30 cellular contexts compared by ENCODE assay signal in genomic region chr16:81528258-81528657, GRCh38.
DNase-seq lines count a peak whose midpoint lies in the region; ATAC-seq, FAIRE-seq and TF ChIP-seq lines count a peak whose summit lies in the region.
"Had no signal": no experiment of that assay in that cellular context is flagged by ENCODE, and none has a peak within 500 bp of the region (broad histone marks: within the 10 kb centered on the region; RNA-seq: fewer than 3 reads in every experiment).

No MANE protein-coding gene starts in this region.

- no peaks in the 10 kb centered on the region for H3K27me3 Mint-ChIP-seq in activated T-cell treated with anti-CD3 and anti-CD28 coated beads, Interleukin-2, amount 50 U/mL, for 72 hours (ENCODE audit: low read depth)
- no peaks in the 10 kb centered on the region for H3K27me3 Mint-ChIP-seq in activated T-cell treated with anti-CD3 and anti-CD28 coated beads, Interleukin-2, amount 50 U/mL, for 24 hours
- no peaks in the 10 kb centered on the region for H3K27me3 Mint-ChIP-seq in activated CD4-positive, alpha-beta T cell treated with anti-CD3 and anti-CD28 coated beads, Interleukin-2, amount 10 ng/mL, durations not matched to agents 24 days and 14 days
- H3K27me3 Mint-ChIP-seq: stimulated activated naive CD8-positive, alpha-beta T cell treated with anti-CD3 and anti-CD28 coated beads, Interleukin-15, Interleukin-2, amounts not matched to agents 100 ng/mL and 50 ng/mL, for 24 hours had no signal

- H3K4me1 Mint-ChIP-seq in activated T-cell treated with anti-CD3 and anti-CD28 coated beads, Interleukin-2, amount 50 U/mL, for 72 hours (ENCODE audit: low read depth): peaks cover 15% of the 10 kb centered on the region
- H3K4me1 Mint-ChIP-seq in activated T-cell treated with anti-CD3 and anti-CD28 coated beads, Interleukin-2, amount 50 U/mL, for 24 hours (ENCODE audit: low read depth): peaks cover 55% of the 10 kb centered on the region
- peaks cover 87% of the 10 kb centered on the region for H3K4me1 Mint-ChIP-seq in stimulated activated effector memory CD8-positive, alpha-beta T cell treated with anti-CD3 and anti-CD28 coated beads, Interleukin-12 subunit alpha, Interleukin-12 subunit beta, amount 100 ng/mL, for 72 hours
- H3K4me1 Mint-ChIP-seq in activated CD4-positive, alpha-beta T cell treated with anti-CD3 and anti-CD28 coated beads, Interleukin-2, amount 10 ng/mL, durations not matched to agents 24 days and 14 days: peaks cover 25% of the 10 kb centered on the region

- POLR2A ChIA-PET in K562 (lab: Yijun Ruan, JAX): interaction anchor here (3.1 kb wide), 1 partner anchor 12 kb away, joined by 15 read pairs; no protein-coding TSS in a partner anchor

- WGBS in K562 (ENCODE audit: insufficient coverage, low coverage, missing lambda C conversion rate): 53% methylated on average over 2 of the region's 2 CpGs

- CTCF ChIA-PET in K562 (lab: Yijun Ruan, JAX; ENCODE audit: low intra/inter-chr PET ratio): no interaction called here

- TF ChIP-seq POLR2A in K562 (conservative IDR thresholded peaks at IDR 0.05): no peak

- peaks cover 0 to 2% of the 10 kb centered on the region in 2 donors for H3K36me3 Mint-ChIP-seq in activated T-cell treated with anti-CD3 and anti-CD28 coated beads, Interleukin-2, amount 50 U/mL, for 72 hours (ENCODE audit: insufficient read depth in 2 of 2)
- H3K36me3 Mint-ChIP-seq in activated T-cell treated with anti-CD3 and anti-CD28 coated beads, Interleukin-2, amount 50 U/mL, for 24 hours (ENCODE audit: low read depth): peaks cover 13% of the 10 kb centered on the region
- H3K36me3 Mint-ChIP-seq in stimulated activated effector memory CD8-positive, alpha-beta T cell treated with anti-CD3 and anti-CD28 coated beads, Interleukin-12 subunit alpha, Interleukin-12 subunit beta, amount 100 ng/mL, for 72 hours: peaks cover 15% of the 10 kb centered on the region
- H3K36me3 Mint-ChIP-seq in activated CD4-positive, alpha-beta T cell treated with anti-CD3 and anti-CD28 coated beads, Interleukin-2, amount 10 ng/mL, durations not matched to agents 24 days and 14 days (ENCODE audit: low read depth): peaks cover 9% of the 10 kb centered on the region

- peak overlapping the region; percentile 36 for H3K27ac Mint-ChIP-seq in activated T-cell treated with anti-CD3 and anti-CD28 coated beads, Interleukin-2, amount 50 U/mL, for 72 hours
- H3K27ac Mint-ChIP-seq in activated T-cell treated with anti-CD3 and anti-CD28 coated beads, Interleukin-2, amount 50 U/mL, for 24 hours: no peak overlapping the region
- H3K27ac Mint-ChIP-seq in stimulated activated effector memory CD8-positive, alpha-beta T cell treated with anti-CD3 and anti-CD28 coated beads, Interleukin-12 subunit alpha, Interleukin-12 subunit beta, amount 100 ng/mL, for 72 hours: peak overlapping the region; percentile 73
- H3K27ac Mint-ChIP-seq in activated CD4-positive, alpha-beta T cell treated with anti-CD3 and anti-CD28 coated beads, Interleukin-2, amount 10 ng/mL, durations not matched to agents 24 days and 14 days: no peak overlapping the region
- H3K27ac Mint-ChIP-seq: stimulated activated naive CD8-positive, alpha-beta T cell treated with anti-CD3 and anti-CD28 coated beads, Interleukin-15, Interleukin-2, amounts not matched to agents 100 ng/mL and 50 ng/mL, for 24 hours had no signal

- H4K20me1 ChIP-seq in K562 (replicated peaks; ENCODE audit: control insufficient read depth, insufficient read depth, low read length): peaks cover 3% of the 10 kb centered on the region; the same call in 1 of the 2 replicates

- H3K36me3 ChIP-seq in K562 (ENCODE audit: control insufficient read depth, insufficient read depth, low read length) (peaks cover 7% of the 10 kb centered on the region; the same call in 1 of the 3 replicates), left ventricle myocardium inferior (no peaks in the 10 kb centered on the region)
- H3K36me3 ChIP-seq: adrenal gland, brain microvascular endothelial cell, esophagus muscularis mucosa, thyroid gland had no signal

- DNase-seq in activated T-cell treated with anti-CD3 and anti-CD28 coated beads, Interleukin-2, amount 50 U/mL, for 72 hours: no peak
- DNase-seq in activated T-cell treated with anti-CD3 and anti-CD28 coated beads, Interleukin-2, amount 50 U/mL, for 24 hours: no peak
- DNase-seq in K562 (ENCODE audit: extremely low read depth in 1 of 4, low spot score in 3 of 4): peak; percentile 55 to 60 (median 58)
- no peak for DNase-seq in foreskin keratinocyte
- no peak for DNase-seq in stimulated activated effector memory CD8-positive, alpha-beta T cell treated with anti-CD3 and anti-CD28 coated beads, Interleukin-12 subunit alpha, Interleukin-12 subunit beta, amount 100 ng/mL, for 72 hours (ENCODE audit: low spot score in 2 of 2)
- DNase-seq in left ventricle myocardium inferior: no peak
- DNase-seq in DMS53 treated with DMSO at 0.1 percent for 48 hours (lab: John Stamatoyannopoulos, UW; ENCODE audit: unreplicated experiment): no peak
- DNase-seq in activated CD4-positive, alpha-beta T cell treated with anti-CD3 and anti-CD28 coated beads, Interleukin-2, amount 10 ng/mL, durations not matched to agents 24 days and 14 days: no peak
- DNase-seq: activated naive CD4-positive, alpha-beta T cell; activated T-cell treated with anti-CD3 and anti-CD28 coated beads, Interleukin-2, amount 50 U/mL, for 1 hour; adrenal gland; brain microvascular endothelial cell; DMS153; effector CD4-positive, alpha-beta T cell; left colon; mesendoderm; NCI-H1417 treated with DMSO at 0.1 percent for 48 hours; NCI-H345; NCI-H748 treated with DMSO at 0.1 percent for 48 hours; occipital lobe; RPMI8226; thyroid gland had no signal

- TF ChIP-seq RAD21 in K562 (CRISPR knock-in tag; conservative IDR thresholded peaks at IDR 0.05 in 1 of 2, IDR thresholded peaks at IDR 0.05 in 1 of 2): no peak

- in situ Hi-C loops in K562 (cut with MboI): no loop called here

- no peaks in the 10 kb centered on the region for H3K9me3 Mint-ChIP-seq in activated T-cell treated with anti-CD3 and anti-CD28 coated beads, Interleukin-2, amount 50 U/mL, for 72 hours
- no peaks in the 10 kb centered on the region for H3K9me3 Mint-ChIP-seq in activated T-cell treated with anti-CD3 and anti-CD28 coated beads, Interleukin-2, amount 50 U/mL, for 24 hours
- H3K9me3 Mint-ChIP-seq in stimulated activated effector memory CD8-positive, alpha-beta T cell treated with anti-CD3 and anti-CD28 coated beads, Interleukin-12 subunit alpha, Interleukin-12 subunit beta, amount 100 ng/mL, for 72 hours: no peaks in the 10 kb centered on the region
- no peaks in the 10 kb centered on the region for H3K9me3 Mint-ChIP-seq in activated CD4-positive, alpha-beta T cell treated with anti-CD3 and anti-CD28 coated beads, Interleukin-2, amount 10 ng/mL, durations not matched to agents 24 days and 14 days
- H3K9me3 Mint-ChIP-seq: stimulated activated naive CD8-positive, alpha-beta T cell treated with anti-CD3 and anti-CD28 coated beads, Interleukin-15, Interleukin-2, amounts not matched to agents 100 ng/mL and 50 ng/mL, for 24 hours had no signal

- H3K4me3 Mint-ChIP-seq in activated T-cell treated with anti-CD3 and anti-CD28 coated beads, Interleukin-2, amount 50 U/mL, for 72 hours: no peak overlapping the region
- H3K4me3 Mint-ChIP-seq in activated T-cell treated with anti-CD3 and anti-CD28 coated beads, Interleukin-2, amount 50 U/mL, for 24 hours: no peak overlapping the region
- H3K4me3 Mint-ChIP-seq in stimulated activated effector memory CD8-positive, alpha-beta T cell treated with anti-CD3 and anti-CD28 coated beads, Interleukin-12 subunit alpha, Interleukin-12 subunit beta, amount 100 ng/mL, for 72 hours: peak overlapping the region; percentile 6
- H3K4me3 Mint-ChIP-seq in activated CD4-positive, alpha-beta T cell treated with anti-CD3 and anti-CD28 coated beads, Interleukin-2, amount 10 ng/mL, durations not matched to agents 24 days and 14 days: no peak overlapping the region
- H3K4me3 Mint-ChIP-seq: stimulated activated naive CD8-positive, alpha-beta T cell treated with anti-CD3 and anti-CD28 coated beads, Interleukin-15, Interleukin-2, amounts not matched to agents 100 ng/mL and 50 ng/mL, for 24 hours had no signal

- intact Hi-C loops in K562 (cut with micrococcal nuclease): no loop called here
- intact Hi-C loops in left ventricle myocardium inferior (cut with micrococcal nuclease): no loop called here
- intact Hi-C loops in activated CD4-positive, alpha-beta T cell treated with anti-CD3 and anti-CD28 coated beads, Interleukin-2, amount 10 ng/mL, durations not matched to agents 24 days and 14 days (cut with micrococcal nuclease): no loop called here

- ATAC-seq in activated T-cell treated with anti-CD3 and anti-CD28 coated beads, Interleukin-2, amount 50 U/mL, for 72 hours (replicated peaks in 1 of 2): no peak
- ATAC-seq in K562 (peak; percentile 74), foreskin keratinocyte (no peak)
- no peak for ATAC-seq in stimulated activated effector memory CD8-positive, alpha-beta T cell treated with anti-CD3 and anti-CD28 coated beads, Interleukin-12 subunit alpha, Interleukin-12 subunit beta, amount 100 ng/mL, for 72 hours
- ATAC-seq: activated CD4-positive, CD25-positive, alpha-beta regulatory T cell treated with anti-CD3 and anti-CD28 coated beads, Interleukin-2, amount 50 U/mL, for 24 hours; left colon had no signal

- peaks cover 14% of the 10 kb centered on the region for H3K9me1 ChIP-seq in K562 (ENCODE audit: control insufficient read depth, insufficient read depth, low read length)

- H3K4me3 ChIP-seq in K562 (no peak overlapping the region), left ventricle myocardium inferior (no peak overlapping the region)
- H3K4me3 ChIP-seq: adrenal gland, esophagus muscularis mucosa, SK-N-MC, thyroid gland had no signal

- BruUV-seq in K562 (replicated peaks; lab: Mats Ljungman, UMichigan): no TSS peak

- no peak for TF ChIP-seq EP300 in K562 (IDR thresholded peaks at IDR 0.05; ENCODE audit: low read length)

- no peak overlapping the region for H3K27ac ChIP-seq in K562 (ENCODE audit: extremely low read depth, low read depth, low read length)
- peak overlapping the region; percentile 100 for H3K27ac ChIP-seq in foreskin keratinocyte
- no peak overlapping the region for H3K27ac ChIP-seq in left ventricle myocardium inferior (replicated peaks)
- H3K27ac ChIP-seq: adrenal gland, esophagus muscularis mucosa, SK-N-MC, thyroid gland had no signal

- no peak for FAIRE-seq in K562 (lab: Jason Lieb, UNC)
- FAIRE-seq: colon, frontal cortex, H1, TTC549 had no signal

- TF ChIP-seq CTCF in K562 (IDR thresholded peaks at IDR 0.05 in 2 of 3, conservative IDR thresholded peaks at IDR 0.05 in 1 of 3; ENCODE audit: insufficient read depth in 2 of 3, low read depth in 1 of 3, low read length in 3 of 3) (peak in 2 of 3 experiments; percentile 25 to 40; a peak in 2 of 6 replicates), foreskin keratinocyte (conservative IDR thresholded peaks at IDR 0.05) (peak; percentile 34), left ventricle myocardium inferior (IDR thresholded peaks at IDR 0.05; ENCODE audit: borderline replicate concordance) (no peak)

- H3K79me2 ChIP-seq in K562 (ENCODE audit: control insufficient read depth, insufficient read depth, low read length): peaks cover 93% of the 10 kb centered on the region

- H3K9me3 ChIP-seq in K562 (replicated peaks; ENCODE audit: control insufficient read depth, insufficient read depth, low read depth, low read length) (no peaks in the 10 kb centered on the region), left ventricle myocardium inferior (replicated peaks) (no peaks in the 10 kb centered on the region)
- H3K9me3 ChIP-seq: adrenal gland, esophagus muscularis mucosa, thyroid gland had no signal

- no peak overlapping the region for H3K4me2 ChIP-seq in K562 (ENCODE audit: insufficient read depth, low read length)

- H3K4me1 ChIP-seq in K562 (replicated peaks in 1 of 2; ENCODE audit: control insufficient read depth in 2 of 2, insufficient read depth in 2 of 2, low read length in 2 of 2) (peaks cover 38 to 41% of the 10 kb centered on the region in 2 experiments), foreskin keratinocyte (peaks cover 67% of the 10 kb centered on the region), left ventricle myocardium inferior (peaks cover 23% of the 10 kb centered on the region)

- no peaks in the 10 kb centered on the region for H3K27me3 ChIP-seq in K562 (ENCODE audit: control insufficient read depth in 2 of 2, insufficient read depth in 2 of 2, low read length in 2 of 2)
- no peaks in the 10 kb centered on the region for H3K27me3 ChIP-seq in foreskin keratinocyte
- H3K27me3 ChIP-seq in left ventricle myocardium inferior (ENCODE audit: low read depth): no peaks in the 10 kb centered on the region
- H3K27me3 ChIP-seq: adrenal gland, brain microvascular endothelial cell, esophagus muscularis mucosa, thyroid gland had no signal

- H2AFZ ChIP-seq in K562 (ENCODE audit: low read depth, low read length): no peak overlapping the region

- no peak overlapping the region for H3K9ac ChIP-seq in K562 (ENCODE audit: insufficient read depth in 1 of 2, low read depth in 2 of 2, low read length in 2 of 2)

Comparison
In these comparisons a context has a peak if more than half of its experiments do, and no peak if none do; other contexts are left out.
1. H3K27ac Mint-ChIP-seq: peak in activated T-cell treated with anti-CD3 and anti-CD28 coated beads, Interleukin-2, amount 50 U/mL, for 72 hours (single experiment) and stimulated activated effector memory CD8-positive, alpha-beta T cell treated with anti-CD3 and anti-CD28 coated beads, Interleukin-12 subunit alpha, Interleukin-12 subunit beta, amount 100 ng/mL, for 72 hours (single experiment); none in activated T-cell treated with anti-CD3 and anti-CD28 coated beads, Interleukin-2, amount 50 U/mL, for 24 hours (single experiment) and activated CD4-positive, alpha-beta T cell treated with anti-CD3 and anti-CD28 coated beads, Interleukin-2, amount 10 ng/mL, durations not matched to agents 24 days and 14 days (single experiment).
2. DNase-seq: peak in K562 (4 of 4); none in activated T-cell treated with anti-CD3 and anti-CD28 coated beads, Interleukin-2, amount 50 U/mL, for 72 hours (0 of 2), activated T-cell treated with anti-CD3 and anti-CD28 coated beads, Interleukin-2, amount 50 U/mL, for 24 hours (single experiment), foreskin keratinocyte (0 of 2), stimulated activated effector memory CD8-positive, alpha-beta T cell treated with anti-CD3 and anti-CD28 coated beads, Interleukin-12 subunit alpha, Interleukin-12 subunit beta, amount 100 ng/mL, for 72 hours (0 of 2), left ventricle myocardium inferior (single experiment), DMS53 treated with DMSO at 0.1 percent for 48 hours (single experiment) and activated CD4-positive, alpha-beta T cell treated with anti-CD3 and anti-CD28 coated beads, Interleukin-2, amount 10 ng/mL, durations not matched to agents 24 days and 14 days (single experiment).